ENCODE assay signal across 23 cellular contexts in the genomic region with DNA sequence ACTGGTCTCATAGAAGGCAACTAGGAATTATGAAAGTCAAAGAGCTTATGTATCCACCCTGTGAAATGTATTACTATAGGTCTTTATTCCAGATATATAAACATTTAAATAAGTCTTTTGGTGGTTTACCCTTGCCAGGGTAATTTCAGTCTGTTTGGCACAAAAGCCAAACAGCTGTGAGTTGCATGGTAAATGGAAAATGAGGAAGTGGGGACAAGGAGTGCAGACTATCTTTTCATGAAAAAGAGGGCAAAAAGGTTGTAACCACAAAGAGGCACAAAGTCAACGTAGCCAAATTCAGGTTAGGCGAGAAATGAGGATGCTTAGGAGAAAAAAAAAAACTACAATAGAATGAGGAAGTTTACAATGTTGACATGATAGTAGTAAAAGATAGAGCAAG.
"Had no signal": no experiment of that assay in that cellular context is flagged by ENCODE, and none has a peak within 500 bp of the region (broad histone marks: within the 10 kb centered on the region; RNA-seq: fewer than 3 reads in every experiment).

No MANE protein-coding gene starts in this region.

- H3K4me1 Mint-ChIP-seq: activated naive CD4-positive, alpha-beta T cell treated with anti-CD3 and anti-CD28 coated beads, Interleukin-2, amount 10 ng/mL, durations not matched to agents 7 days and 5 days; activated naive CD8-positive, alpha-beta T cell treated with anti-CD3 and anti-CD28 coated beads, Interleukin-2, amount 10 ng/mL, durations not matched to agents 7 days and 5 days; brain; natural killer cell; neural progenitor cell had no signal

- DNase-seq: activated CD4-positive, alpha-beta T cell treated with anti-CD3 and anti-CD28 coated beads for 48 hours; activated CD4-positive, alpha-beta T cell treated with anti-CD3 and anti-CD28 coated beads, Interleukin-2, amount 50 U/mL, for 48 hours; activated CD8-positive, alpha-beta memory T cell treated with anti-CD3 and anti-CD28 coated beads for 24 hours; activated effector memory CD4-positive, alpha-beta T cell treated with anti-CD3 and anti-CD28 coated beads, Interleukin-2, amount 50 U/mL, for 16 hours; activated naive CD4-positive, alpha-beta T cell treated with anti-CD3 and anti-CD28 coated beads, Interleukin-2, amount 10 ng/mL, durations not matched to agents 7 days and 5 days; activated naive CD8-positive, alpha-beta T cell treated with anti-CD3 and anti-CD28 coated beads, Interleukin-2, amount 10 ng/mL, durations not matched to agents 7 days and 5 days; cerebellar nuclear complex; colonic mucosa; effector memory CD4-positive, alpha-beta T cell; erythroblast; gastrocnemius medialis; glutamatergic neuron; left lung; lower lobe of right lung; mesenchymal stem cell; natural killer cell; stimulated activated CD4-positive, alpha-beta T cell treated with anti-CD3 and anti-CD28 coated beads, Interleukin-15, amount 100 ng/mL, for 24 hours; stimulated activated CD4-positive, alpha-beta T cell treated with anti-CD3 and anti-CD28 coated beads, Interleukin-2, amount 100 ng/mL, for 24 hours; stimulated activated naive CD4-positive, alpha-beta T cell; tibial artery had no signal

- H3K27me3 Mint-ChIP-seq: activated naive CD4-positive, alpha-beta T cell treated with anti-CD3 and anti-CD28 coated beads, Interleukin-2, amount 10 ng/mL, durations not matched to agents 7 days and 5 days; activated naive CD8-positive, alpha-beta T cell treated with anti-CD3 and anti-CD28 coated beads, Interleukin-2, amount 10 ng/mL, durations not matched to agents 7 days and 5 days had no signal

- H3K27ac Mint-ChIP-seq: activated naive CD4-positive, alpha-beta T cell treated with anti-CD3 and anti-CD28 coated beads, Interleukin-2, amount 10 ng/mL, durations not matched to agents 7 days and 5 days; activated naive CD8-positive, alpha-beta T cell treated with anti-CD3 and anti-CD28 coated beads, Interleukin-2, amount 10 ng/mL, durations not matched to agents 7 days and 5 days; brain; natural killer cell; neural progenitor cell; T-helper 2 cell treated with Interferon-gamma antibody and Interleukin-4, amounts not matched to agents 5 μg/mL and 100 μg/mL, for 36 hours had no signal

- H3K4me3 Mint-ChIP-seq: activated naive CD4-positive, alpha-beta T cell treated with anti-CD3 and anti-CD28 coated beads, Interleukin-2, amount 10 ng/mL, durations not matched to agents 7 days and 5 days; activated naive CD8-positive, alpha-beta T cell treated with anti-CD3 and anti-CD28 coated beads, Interleukin-2, amount 10 ng/mL, durations not matched to agents 7 days and 5 days; brain; natural killer cell; neural progenitor cell; T-helper 2 cell treated with Interferon-gamma antibody and Interleukin-4, amounts not matched to agents 5 μg/mL and 100 μg/mL, for 36 hours had no signal

- H3K9me3 Mint-ChIP-seq: neural progenitor cell had no signal

- H3K36me3 Mint-ChIP-seq: activated naive CD4-positive, alpha-beta T cell treated with anti-CD3 and anti-CD28 coated beads, Interleukin-2, amount 10 ng/mL, durations not matched to agents 7 days and 5 days; activated naive CD8-positive, alpha-beta T cell treated with anti-CD3 and anti-CD28 coated beads, Interleukin-2, amount 10 ng/mL, durations not matched to agents 7 days and 5 days; brain; natural killer cell; neural progenitor cell had no signal
